Comparison of ENCODE assay signal across 10 cellular contexts in the genomic region with DNA sequence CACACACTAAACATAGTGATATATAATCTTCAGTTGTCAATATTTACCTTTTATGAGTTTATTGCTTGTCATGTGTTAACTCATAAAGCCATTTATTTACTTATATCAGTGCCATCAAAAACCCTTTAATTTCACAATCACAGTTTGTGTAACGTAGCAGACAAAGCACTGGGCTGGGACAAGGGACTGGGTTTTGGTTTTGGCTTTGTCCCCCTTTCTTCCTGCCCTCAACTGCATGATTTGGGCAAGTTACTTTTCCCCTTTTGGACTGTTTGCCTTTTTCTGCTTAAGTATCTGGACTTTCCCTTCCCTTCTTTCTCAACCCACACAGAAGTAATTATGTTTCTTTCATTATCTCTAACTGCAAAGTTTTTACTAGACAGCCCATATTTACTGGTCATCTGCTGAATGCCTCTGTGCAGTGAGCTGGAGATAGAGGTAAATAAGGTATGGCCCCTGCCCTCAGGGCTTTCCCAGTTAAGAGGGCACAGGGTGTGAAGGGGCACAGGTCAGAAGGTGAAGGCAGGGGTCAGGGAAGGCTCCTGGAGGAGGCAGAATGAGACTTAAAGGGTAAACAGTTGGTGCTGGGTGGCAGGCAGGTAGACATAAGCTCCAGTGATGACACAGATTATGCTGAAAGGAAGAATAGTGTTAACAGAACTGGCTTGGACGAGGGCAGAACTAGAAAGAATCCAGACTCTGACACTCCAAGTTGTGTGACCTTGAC. TPM values are rescaled to one million over a fixed set of nuclear protein-coding genes. Genes with fewer than 3 reads are reported as not detected.
DNase-seq lines count a peak whose midpoint lies in the region; ATAC-seq and TF ChIP-seq lines count a peak whose summit lies in the region.
"Had no signal": no experiment of that assay in that cellular context is flagged by ENCODE, and none has a peak within 500 bp of the region (broad histone marks: within the 10 kb centered on the region; RNA-seq: fewer than 3 reads in every experiment).

No MANE protein-coding gene starts in this region.

- CTCF ChIA-PET in activated CD4-positive, alpha-beta T cell treated with anti-CD3 and anti-CD28 coated beads, Interleukin-2, amount 10 ng/mL, durations not matched to agents 7 days and 5 days (lab: Charles Lee), result no interaction called here
- CTCF ChIA-PET in HEK293 (lab: Yijun Ruan, JAX), result no interaction called here

- no peak for DNase-seq in activated CD4-positive, alpha-beta T cell treated with anti-CD3 and anti-CD28 coated beads, Interleukin-2, amount 10 ng/mL, durations not matched to agents 24 days and 14 days
- no peak for DNase-seq in activated CD4-positive, alpha-beta T cell treated with anti-CD3 and anti-CD28 coated beads, Interleukin-2, amount 10 ng/mL, durations not matched to agents 7 days and 5 days
- DNase-seq in NOMO-1 treated with DMSO at 0.1 percent for 48 hours (lab: John Stamatoyannopoulos, UW; ENCODE audit: unreplicated experiment), result peak; percentile 45
- DNase-seq in smooth muscle cell (lab: John Stamatoyannopoulos, UW; ENCODE audit: unreplicated experiment), result no peak
- no peak for DNase-seq in stimulated activated CD4-positive, alpha-beta T cell treated with anti-CD3 and anti-CD28 coated beads, Interleukin-2, amount 100 ng/mL, for 48 hours
- DNase-seq in effector memory CD8-positive, alpha-beta T cell, result no peak
- no peak for DNase-seq in A172 (ENCODE audit: low spot score)

- H3K36me3 ChIP-seq in HEK293 (ENCODE audit: control insufficient read depth in 2 of 2, insufficient read depth in 1 of 2, low read length in 2 of 2) (no peaks in the 10 kb centered on the region), smooth muscle cell (ENCODE audit: low read depth) (no peaks in the 10 kb centered on the region)
- H3K36me3 ChIP-seq: ascending aorta had no signal

- no peak overlapping the region for H3K27ac ChIP-seq in HEK293 (ENCODE audit: extremely low read depth, low read depth, low read length)
- no peak overlapping the region for H3K27ac ChIP-seq in smooth muscle cell (ENCODE audit: low read depth)
- H3K27ac ChIP-seq: ascending aorta, epithelial cell of prostate had no signal

- peaks cover 14% of the 10 kb centered on the region for H3K4me1 Mint-ChIP-seq in activated CD4-positive, alpha-beta T cell treated with anti-CD3 and anti-CD28 coated beads, Interleukin-2, amount 10 ng/mL, durations not matched to agents 24 days and 14 days
- peaks cover 18% of the 10 kb centered on the region for H3K4me1 Mint-ChIP-seq in activated CD4-positive, alpha-beta T cell treated with anti-CD3 and anti-CD28 coated beads, Interleukin-2, amount 10 ng/mL, durations not matched to agents 7 days and 5 days
- peaks cover 0 to 9% of the 10 kb centered on the region in 2 donors for H3K4me1 Mint-ChIP-seq in effector memory CD8-positive, alpha-beta T cell (ENCODE audit: low read depth in 2 of 2)

- no peaks in the 10 kb centered on the region for H3K27me3 ChIP-seq in smooth muscle cell (ENCODE audit: low read depth)
- H3K27me3 ChIP-seq: ascending aorta had no signal

- no peaks in the 10 kb centered on the region for H4K20me1 ChIP-seq in smooth muscle cell (ENCODE audit: low read depth)

- no peak overlapping the region for H3K9ac ChIP-seq in smooth muscle cell (ENCODE audit: low read depth)

- POLR2A ChIA-PET in activated CD4-positive, alpha-beta T cell treated with anti-CD3 and anti-CD28 coated beads, Interleukin-2, amount 10 ng/mL, durations not matched to agents 7 days and 5 days (lab: Charles Lee), result no interaction called here
- POLR2A ChIA-PET in HEK293 (lab: Yijun Ruan, JAX), result no interaction called here

- no peaks in the 10 kb centered on the region for H3K27me3 Mint-ChIP-seq in activated CD4-positive, alpha-beta T cell treated with anti-CD3 and anti-CD28 coated beads, Interleukin-2, amount 10 ng/mL, durations not matched to agents 24 days and 14 days
- no peaks in the 10 kb centered on the region for H3K27me3 Mint-ChIP-seq in activated CD4-positive, alpha-beta T cell treated with anti-CD3 and anti-CD28 coated beads, Interleukin-2, amount 10 ng/mL, durations not matched to agents 7 days and 5 days
- peaks cover 11 to 30% of the 10 kb centered on the region in 2 donors for H3K27me3 Mint-ChIP-seq in effector memory CD8-positive, alpha-beta T cell

- H3K4me3 ChIP-seq in HEK293 (ENCODE audit: low read depth, low read length) (no peak overlapping the region), smooth muscle cell (no peak overlapping the region)
- H3K4me3 ChIP-seq: ascending aorta had no signal

- no peak for ATAC-seq in effector memory CD8-positive, alpha-beta T cell (replicated peaks)

- H3K9me3 Mint-ChIP-seq in activated CD4-positive, alpha-beta T cell treated with anti-CD3 and anti-CD28 coated beads, Interleukin-2, amount 10 ng/mL, durations not matched to agents 24 days and 14 days, result peaks cover 4% of the 10 kb centered on the region
- peaks cover under 1% of the 10 kb centered on the region for H3K9me3 Mint-ChIP-seq in activated CD4-positive, alpha-beta T cell treated with anti-CD3 and anti-CD28 coated beads, Interleukin-2, amount 10 ng/mL, durations not matched to agents 7 days and 5 days
- H3K9me3 Mint-ChIP-seq in effector memory CD8-positive, alpha-beta T cell, result no peaks in the 10 kb centered on the region

- H3K4me3 Mint-ChIP-seq in activated CD4-positive, alpha-beta T cell treated with anti-CD3 and anti-CD28 coated beads, Interleukin-2, amount 10 ng/mL, durations not matched to agents 24 days and 14 days, result peak overlapping the region; percentile 4
- no peak overlapping the region for H3K4me3 Mint-ChIP-seq in activated CD4-positive, alpha-beta T cell treated with anti-CD3 and anti-CD28 coated beads, Interleukin-2, amount 10 ng/mL, durations not matched to agents 7 days and 5 days
- no peak overlapping the region for H3K4me3 Mint-ChIP-seq in effector memory CD8-positive, alpha-beta T cell

- H3K4me2 ChIP-seq in smooth muscle cell, result no peak overlapping the region

- H3K9me3 ChIP-seq in HEK293 (ENCODE audit: control insufficient read depth, insufficient read depth, low read depth, low read length) (no peaks in the 10 kb centered on the region), smooth muscle cell (replicated peaks; ENCODE audit: low read depth) (no peaks in the 10 kb centered on the region)
- H3K9me3 ChIP-seq: ascending aorta had no signal

- no peaks in the 10 kb centered on the region for H3K36me3 Mint-ChIP-seq in activated CD4-positive, alpha-beta T cell treated with anti-CD3 and anti-CD28 coated beads, Interleukin-2, amount 10 ng/mL, durations not matched to agents 24 days and 14 days (ENCODE audit: low read depth)
- peaks cover 3% of the 10 kb centered on the region for H3K36me3 Mint-ChIP-seq in activated CD4-positive, alpha-beta T cell treated with anti-CD3 and anti-CD28 coated beads, Interleukin-2, amount 10 ng/mL, durations not matched to agents 7 days and 5 days (ENCODE audit: low read depth)
- peaks cover 3% of the 10 kb centered on the region for H3K36me3 Mint-ChIP-seq in effector memory CD8-positive, alpha-beta T cell (ENCODE audit: insufficient read depth)

- no peak for TF ChIP-seq CTCF in HEK293 (tag by site-specific recombination; IDR thresholded peaks at IDR 0.05)
- no peak for TF ChIP-seq CTCF in smooth muscle cell (IDR thresholded peaks at IDR 0.05; ENCODE audit: borderline replicate concordance, insufficient read depth, poor library complexity, severe bottlenecking)

- H3K4me1 ChIP-seq in HEK293 (ENCODE audit: control insufficient read depth, insufficient read depth, low read length) (peaks cover 9% of the 10 kb centered on the region; the same call in 1 of the 2 replicates), smooth muscle cell (ENCODE audit: low read depth) (no peaks in the 10 kb centered on the region)
- H3K4me1 ChIP-seq: ascending aorta had no signal

- H2AFZ ChIP-seq in smooth muscle cell (ENCODE audit: low read depth), result peak overlapping the region; percentile 47

- H3K27ac Mint-ChIP-seq in activated CD4-positive, alpha-beta T cell treated with anti-CD3 and anti-CD28 coated beads, Interleukin-2, amount 10 ng/mL, durations not matched to agents 24 days and 14 days, result peak overlapping the region; percentile 20
- H3K27ac Mint-ChIP-seq in activated CD4-positive, alpha-beta T cell treated with anti-CD3 and anti-CD28 coated beads, Interleukin-2, amount 10 ng/mL, durations not matched to agents 7 days and 5 days, result no peak overlapping the region
- H3K27ac Mint-ChIP-seq in effector memory CD8-positive, alpha-beta T cell, result peak overlapping the region in 1 of 2 donors; percentile 11

- WGBS in smooth muscle cell (ENCODE audit: low lambda C conversion rate), result 46% methylated on average over 2 of the region's 2 CpGs

- no peaks in the 10 kb centered on the region for H3F3A ChIP-seq in smooth muscle cell (ENCODE audit: low read depth)

- intact Hi-C loops in activated CD4-positive, alpha-beta T cell treated with anti-CD3 and anti-CD28 coated beads, Interleukin-2, amount 10 ng/mL, durations not matched to agents 24 days and 14 days (cut with micrococcal nuclease), result loop anchor here (2.0 kb wide), 1 partner anchor 14 kb away; no protein-coding TSS in a partner anchor

- no peaks in the 10 kb centered on the region for H3K79me2 ChIP-seq in smooth muscle cell (ENCODE audit: low read depth)

TF ChIP-seq in HEK293, 187 proteins besides CTCF, POLR2A, EP300 and RAD21:
- TF ChIP-seq FEZF1 (tag by site-specific recombination; IDR thresholded peaks at IDR 0.05), result 0 out of 2 replicates have a peak, but pooled peaks have one; percentile 10
- TF ChIP-seq, protein P1, sequence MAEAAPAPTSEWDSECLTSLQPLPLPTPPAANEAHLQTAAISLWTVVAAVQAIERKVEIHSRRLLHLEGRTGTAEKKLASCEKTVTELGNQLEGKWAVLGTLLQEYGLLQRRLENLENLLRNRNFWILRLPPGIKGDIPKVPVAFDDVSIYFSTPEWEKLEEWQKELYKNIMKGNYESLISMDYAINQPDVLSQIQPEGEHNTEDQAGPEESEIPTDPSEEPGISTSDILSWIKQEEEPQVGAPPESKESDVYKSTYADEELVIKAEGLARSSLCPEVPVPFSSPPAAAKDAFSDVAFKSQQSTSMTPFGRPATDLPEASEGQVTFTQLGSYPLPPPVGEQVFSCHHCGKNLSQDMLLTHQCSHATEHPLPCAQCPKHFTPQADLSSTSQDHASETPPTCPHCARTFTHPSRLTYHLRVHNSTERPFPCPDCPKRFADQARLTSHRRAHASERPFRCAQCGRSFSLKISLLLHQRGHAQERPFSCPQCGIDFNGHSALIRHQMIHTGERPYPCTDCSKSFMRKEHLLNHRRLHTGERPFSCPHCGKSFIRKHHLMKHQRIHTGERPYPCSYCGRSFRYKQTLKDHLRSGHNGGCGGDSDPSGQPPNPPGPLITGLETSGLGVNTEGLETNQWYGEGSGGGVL (tag by site-specific recombination; IDR thresholded peaks at IDR 0.05), result no peak

RNA-seq across cellular contexts. Expression of a gene that starts 14.8 kb away (rescaled TPM):
- total RNA-seq in activated CD4-positive, alpha-beta T cell treated with anti-CD3 and anti-CD28 coated beads, Interleukin-2, amount 10 ng/mL, durations not matched to agents 24 days and 14 days, result 62.2 and 64.7 TPM in 2 replicates
- total RNA-seq in activated CD4-positive, alpha-beta T cell treated with anti-CD3 and anti-CD28 coated beads, Interleukin-2, amount 10 ng/mL, durations not matched to agents 7 days and 5 days, result 10 to 100 TPM; 62.7 to 73.1 TPM
- total RNA-seq in smooth muscle cell, result 101 and 103 TPM in 2 replicates
- 48.1 and 76.5 TPM in 2 replicates for polyA plus RNA-seq in smooth muscle cell
- total RNA-seq in A172 (2014; rRNA removed; shearing (Covaris generic)), result 35.3 and 42.1 TPM in 2 replicates
